In genomic region chr4:124143632-124144031, GRCh38 we compare ENCODE assay signal across 22 cellular contexts.
"Had no signal": no experiment of that assay in that cellular context is flagged by ENCODE, and none has a peak within 500 bp of the region (broad histone marks: within the 10 kb centered on the region; RNA-seq: fewer than 3 reads in every experiment).

No MANE protein-coding gene starts in this region.

- H3K9ac ChIP-seq: parathyroid adenoma had no signal

- H3K36me3 ChIP-seq: gastrocnemius medialis, lower lobe of right lung, suprapubic skin had no signal

- ATAC-seq: gastrocnemius medialis; lower lobe of right lung; naive thymus-derived CD8-positive, alpha-beta T cell; sciatic nerve; stimulated activated naive CD8-positive, alpha-beta T cell treated with anti-CD3 and anti-CD28 coated beads, Interleukin-15, amount 100 ng/mL, for 72 hours had no signal

- H3K27me3 ChIP-seq: gastrocnemius medialis, suprapubic skin had no signal

- DNase-seq: cortex of kidney; effector CD4-positive, alpha-beta T cell; gastrocnemius medialis; head of caudate nucleus; left ventricle myocardium superior; lower lobe of right lung; naive thymus-derived CD8-positive, alpha-beta T cell; stimulated activated CD4-positive, alpha-beta T cell treated with anti-CD3 and anti-CD28 coated beads, Interleukin-12 subunit alpha, Interleukin-12 subunit beta, amount 100 ng/mL, for 4 hours; stimulated activated CD4-positive, alpha-beta T cell treated with anti-CD3 and anti-CD28 coated beads, Interleukin-1b, Interleukin-23, amount 100 ng/mL, for 48 hours; stimulated activated CD4-positive, alpha-beta T cell treated with anti-CD3 and anti-CD28 coated beads, Interleukin-4, amount 100 ng/mL, for 1 hour; stimulated activated CD8-positive, alpha-beta memory T cell treated with anti-CD3 and anti-CD28 coated beads, Interleukin-4, amount 100 ng/mL, for 48 hours; stimulated activated naive CD4-positive, alpha-beta T cell; stimulated activated naive CD8-positive, alpha-beta T cell treated with anti-CD3 and anti-CD28 coated beads, Interleukin-15, amount 100 ng/mL, for 72 hours; trophoblast cell had no signal

- H3K4me3 ChIP-seq: gastrocnemius medialis, lower lobe of right lung, smooth muscle cell, suprapubic skin had no signal

- H3K4me3 Mint-ChIP-seq: naive thymus-derived CD8-positive, alpha-beta T cell; neural crest cell; stimulated activated naive CD8-positive, alpha-beta T cell treated with anti-CD3 and anti-CD28 coated beads, Interleukin-15, amount 100 ng/mL, for 72 hours had no signal

- H3K27ac Mint-ChIP-seq: naive thymus-derived CD8-positive, alpha-beta T cell; progenitor cell of endocrine pancreas; stimulated activated naive CD8-positive, alpha-beta T cell treated with anti-CD3 and anti-CD28 coated beads, Interleukin-15, amount 100 ng/mL, for 72 hours had no signal

- H3K79me2 ChIP-seq: parathyroid adenoma had no signal

- H3K36me3 Mint-ChIP-seq: naive thymus-derived CD8-positive, alpha-beta T cell had no signal

- H2AFZ ChIP-seq: parathyroid adenoma had no signal

- H3K4me1 Mint-ChIP-seq: naive thymus-derived CD8-positive, alpha-beta T cell; stimulated activated naive CD8-positive, alpha-beta T cell treated with anti-CD3 and anti-CD28 coated beads, Interleukin-15, amount 100 ng/mL, for 72 hours had no signal

- FAIRE-seq: keratinocyte had no signal

- H3K9me3 ChIP-seq: gastrocnemius medialis, lower lobe of right lung, suprapubic skin had no signal

- H3K4me2 ChIP-seq: smooth muscle cell had no signal

- H3K27ac ChIP-seq: epithelial cell of prostate, gastrocnemius medialis, lower lobe of right lung, parathyroid adenoma, suprapubic skin had no signal

- H3K27me3 Mint-ChIP-seq: progenitor cell of endocrine pancreas; stimulated activated naive CD8-positive, alpha-beta T cell treated with anti-CD3 and anti-CD28 coated beads, Interleukin-15, amount 100 ng/mL, for 72 hours had no signal

- H3K4me1 ChIP-seq: gastrocnemius medialis, lower lobe of right lung, parathyroid adenoma had no signal
